ENCODE assay signal across 9 cellular contexts in the genomic region with DNA sequence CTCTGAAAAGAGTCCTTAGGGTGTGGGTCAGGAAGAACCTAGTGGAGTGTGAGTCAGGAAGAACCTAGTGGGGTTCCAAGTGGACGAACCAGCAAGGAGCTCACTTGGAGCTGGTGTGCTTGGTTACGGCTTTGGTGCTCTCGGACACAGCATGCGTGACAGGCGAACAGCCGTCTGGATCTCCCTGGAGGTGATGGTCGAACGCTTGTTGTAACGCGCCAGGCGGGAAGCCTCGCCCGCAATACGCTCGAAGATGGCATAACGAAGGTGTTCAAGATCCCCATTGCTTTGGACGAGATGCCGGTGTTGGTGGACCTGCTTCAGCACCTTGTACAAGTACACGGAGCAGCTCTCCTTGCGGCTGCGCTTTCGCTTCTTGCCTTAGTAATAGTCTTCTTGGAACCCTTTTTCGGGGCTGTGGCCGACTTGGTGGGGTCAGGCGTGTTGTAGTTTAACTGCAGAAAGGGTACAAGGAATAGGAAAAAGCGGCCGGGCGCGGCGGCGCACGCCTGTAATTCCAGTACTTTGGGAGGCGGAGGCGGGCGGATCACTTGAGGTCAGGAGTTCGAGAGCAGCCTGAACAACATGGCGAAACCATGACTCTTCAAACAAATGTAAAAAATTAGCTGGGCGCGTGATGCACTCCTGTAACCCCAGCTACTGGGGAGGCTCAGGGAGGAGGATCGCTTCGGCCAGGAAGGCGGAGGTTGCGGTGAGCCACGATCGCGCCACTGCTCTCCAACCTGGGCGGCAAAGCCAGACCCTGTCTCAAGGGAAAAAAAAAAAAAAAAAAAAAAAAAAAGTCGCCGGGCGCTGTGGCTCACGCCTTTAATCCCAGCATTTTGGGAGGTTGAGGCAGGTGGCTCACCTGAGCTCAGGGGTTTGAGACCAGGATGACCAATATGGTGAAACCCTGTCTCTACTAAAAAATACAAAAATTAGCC. TPM values are rescaled to one million over a fixed set of nuclear protein-coding genes. Genes with fewer than 3 reads are reported as not detected.
A peak's percentile ranks its signal among the peaks of the same experiment; 100 is the strongest.
DNase-seq lines count a peak whose midpoint lies in the region; ATAC-seq and TF ChIP-seq lines count a peak whose summit lies in the region.
"Had no signal": no experiment of that assay in that cellular context is flagged by ENCODE, and none has a peak within 500 bp of the region (broad histone marks: within the 10 kb centered on the region; RNA-seq: fewer than 3 reads in every experiment).

No MANE protein-coding gene starts in this region.

- H3K79me2 ChIP-seq in DND-41 (ENCODE audit: insufficient read depth, low read length): 0 out of 2 replicates have a peak, but pooled peaks cover 2% of the 10 kb centered on the region
- H3K79me2 ChIP-seq in OCI-LY3 (ENCODE audit: low read length): no peaks in the 10 kb centered on the region

- H3K36me3 Mint-ChIP-seq in natural killer cell treated with Interleukin-12 subunit alpha and Interleukin-12 subunit beta and Interleukin-15 and Interleukin-18, amount 100 ng/mL, for 72 hours: no peaks in the 10 kb centered on the region

- no peaks in the 10 kb centered on the region for H3K9me3 Mint-ChIP-seq in natural killer cell treated with Interleukin-12 subunit alpha and Interleukin-12 subunit beta and Interleukin-15 and Interleukin-18, amount 100 ng/mL, for 72 hours

- H3K4me3 Mint-ChIP-seq in natural killer cell treated with Interleukin-12 subunit alpha and Interleukin-12 subunit beta and Interleukin-15 and Interleukin-18, amount 100 ng/mL, for 72 hours: peak overlapping the region; percentile 83

- peak overlapping the region; percentile 46 for H3K4me2 ChIP-seq in DND-41 (ENCODE audit: insufficient read depth, low read length)
- no peak overlapping the region; the same call in 1 of the 2 replicates for H3K4me2 ChIP-seq in OCI-LY3 (ENCODE audit: low read length)

- intact Hi-C loops in colonic mucosa (cut with DNase I): no loop called here

- H3K9ac ChIP-seq in DND-41 (ENCODE audit: low read depth, low read length): peak overlapping the region; percentile 85
- H3K9ac ChIP-seq in OCI-LY3 (ENCODE audit: low read length): no peak overlapping the region
- peak overlapping the region; percentile 20 to 60 for H3K9ac ChIP-seq in colonic mucosa (ENCODE audit: low read depth in 2 of 2, low read length in 2 of 2)

- H3K27ac Mint-ChIP-seq in natural killer cell treated with Interleukin-12 subunit alpha and Interleukin-12 subunit beta and Interleukin-15 and Interleukin-18, amount 100 ng/mL, for 72 hours: peak overlapping the region; percentile 94 to 95

- TF ChIP-seq CTCF in DND-41 (IDR thresholded peaks at IDR 0.05; ENCODE audit: borderline replicate concordance, extremely low read depth, low read length, poor library complexity, severe bottlenecking) (no peak), OCI-LY3 (IDR thresholded peaks at IDR 0.05; ENCODE audit: low read depth, low read length) (no peak), colonic mucosa (IDR thresholded peaks at IDR 0.05) (no peak)

- H4K20me1 ChIP-seq in DND-41 (ENCODE audit: insufficient read depth, low read length) (no peaks in the 10 kb centered on the region), OCI-LY3 (ENCODE audit: insufficient read depth, low read length) (no peaks in the 10 kb centered on the region)

- H3K4me1 Mint-ChIP-seq in natural killer cell treated with Interleukin-12 subunit alpha and Interleukin-12 subunit beta and Interleukin-15 and Interleukin-18, amount 100 ng/mL, for 72 hours (ENCODE audit: low read depth in 2 of 2): peaks cover 36 to 53% of the 10 kb centered on the region in 2 donors

- DNase-seq in DND-41: no peak
- peak; percentile 45 for DNase-seq in colonic mucosa
- DNase-seq in natural killer cell treated with Interleukin-12 subunit alpha and Interleukin-12 subunit beta and Interleukin-15 and Interleukin-18, amount 100 ng/mL, for 72 hours (ENCODE audit: low spot score): no peak
- no peak for DNase-seq in COLO668 (lab: John Stamatoyannopoulos, UW; ENCODE audit: unreplicated experiment)
- no peak for DNase-seq in midbrain (lab: John Stamatoyannopoulos, UW)

- no peak overlapping the region for H2AFZ ChIP-seq in DND-41 (ENCODE audit: low read depth, low read length)
- no peak overlapping the region for H2AFZ ChIP-seq in OCI-LY3 (ENCODE audit: low read depth, low read length)

- H3K27me3 ChIP-seq in DND-41 (ENCODE audit: insufficient read depth, low read length, poor library complexity) (no peaks in the 10 kb centered on the region), OCI-LY3 (ENCODE audit: low read depth, low read length) (no peaks in the 10 kb centered on the region), colonic mucosa (no peaks in the 10 kb centered on the region)

- H3K4me3 ChIP-seq in DND-41 (ENCODE audit: low read depth in 1 of 2, low read length in 2 of 2): peak overlapping the region; percentile 3 to 65; a peak in 3 of 4 replicates
- H3K4me3 ChIP-seq in OCI-LY3 (ENCODE audit: low read length): peak overlapping the region; percentile 50
- H3K4me3 ChIP-seq in colonic mucosa: peak overlapping the region; percentile 49

- H3K36me3 ChIP-seq in DND-41 (ENCODE audit: insufficient read depth, low read length) (no peaks in the 10 kb centered on the region), OCI-LY3 (replicated peaks; ENCODE audit: low read depth, low read length) (no peaks in the 10 kb centered on the region), colonic mucosa (no peaks in the 10 kb centered on the region)

- ATAC-seq in DND-41 (ENCODE audit: insufficient read depth, low read depth) (no peak), HG03432 (IDR thresholded peaks at IDR 0.05; ENCODE audit: unreplicated experiment) (no peak), GM19351 (IDR thresholded peaks at IDR 0.05; ENCODE audit: unreplicated experiment) (no peak)
- no peak for ATAC-seq in natural killer cell treated with Interleukin-12 subunit alpha and Interleukin-12 subunit beta and Interleukin-15 and Interleukin-18, amount 100 ng/mL, for 72 hours

- H3K27me3 Mint-ChIP-seq in natural killer cell treated with Interleukin-12 subunit alpha and Interleukin-12 subunit beta and Interleukin-15 and Interleukin-18, amount 100 ng/mL, for 72 hours: no peaks in the 10 kb centered on the region

- H3K9me3 ChIP-seq in DND-41 (ENCODE audit: insufficient read depth, low read length, severe bottlenecking) (no peaks in the 10 kb centered on the region), OCI-LY3 (ENCODE audit: insufficient read depth, low read length) (peaks cover 15% of the 10 kb centered on the region; the same call in 1 of the 2 replicates), colonic mucosa (no peaks in the 10 kb centered on the region)

- H3K27ac ChIP-seq in DND-41 (ENCODE audit: low read length) (peak overlapping the region; percentile 77), OCI-LY3 (ENCODE audit: low read length) (no peak overlapping the region), colonic mucosa (peak overlapping the region; percentile 79)

- peaks cover 22% of the 10 kb centered on the region for H3K4me1 ChIP-seq in DND-41 (ENCODE audit: insufficient read depth, low read length)
- no peaks in the 10 kb centered on the region for H3K4me1 ChIP-seq in OCI-LY3 (ENCODE audit: low read length)
- peaks cover 6% of the 10 kb centered on the region for H3K4me1 ChIP-seq in colonic mucosa

RNA-seq across cellular contexts. Expression of a gene that starts 48.0 kb away (rescaled TPM):
- total RNA-seq in colonic mucosa: not detected
- not detected for total RNA-seq in natural killer cell treated with Interleukin-12 subunit alpha and Interleukin-12 subunit beta and Interleukin-15 and Interleukin-18, amount 100 ng/mL, for 72 hours
- total RNA-seq: NCI-H460 had no signal
